8 cellular contexts compared by ENCODE assay signal in genomic region chr13:44274838-44275237, GRCh38.
DNase-seq lines count a peak whose midpoint lies in the region; TF ChIP-seq lines count a peak whose summit lies in the region.

No MANE protein-coding gene starts in this region.

- H3K36me3 Mint-ChIP-seq in Calu3 (ENCODE audit: insufficient read depth, unreplicated experiment) (no peaks in the 10 kb centered on the region), endodermal cell (ENCODE audit: low read depth) (no peaks in the 10 kb centered on the region)

- WGBS in endodermal cell (ENCODE audit: insufficient coverage in 1 of 2, insufficient read length in 1 of 2), 2 experiments, result 97 to 100% methylated on average over 1 to 2 of the region's 2 CpGs

- DNase-seq in Calu3 (no peak), SJSA1 (ENCODE audit: low read depth in 1 of 2, low spot score in 2 of 2) (peak in 1 of 2 experiments; percentile 15), endodermal cell (no peak), NCI-H524 treated with DMSO at 0.1 percent for 48 hours (lab: John Stamatoyannopoulos, UW) (no peak), NCI-H82 (lab: John Stamatoyannopoulos, UW) (no peak)
- no peak for DNase-seq in NK-92 treated with Interleukin-12 subunit alpha and Interleukin-12 subunit beta, amount 100 ng/mL, for 24 hours (lab: John Stamatoyannopoulos, UW)
- DNase-seq in activated effector memory CD4-positive, alpha-beta T cell treated with anti-CD3 and anti-CD28 coated beads, Interleukin-2, amount 50 U/mL, for 16 hours, result no peak

- H3K27me3 Mint-ChIP-seq in Calu3 (ENCODE audit: unreplicated experiment), result no peaks in the 10 kb centered on the region
- no peaks in the 10 kb centered on the region for H3K27me3 Mint-ChIP-seq in endodermal cell (ENCODE audit: insufficient read depth)

- H3K4me3 Mint-ChIP-seq in Calu3 (ENCODE audit: low read depth, unreplicated experiment), result peak overlapping the region; percentile 13
- H3K4me3 Mint-ChIP-seq in endodermal cell, result no peak overlapping the region

- H3K27ac Mint-ChIP-seq in Calu3 (ENCODE audit: unreplicated experiment) (peak overlapping the region; percentile 65), endodermal cell (peak overlapping the region; percentile 64)

- H3K4me1 ChIP-seq in SJSA1 (replicated peaks), result peaks cover 28% of the 10 kb centered on the region
- H3K4me1 ChIP-seq in endodermal cell (ENCODE audit: control insufficient read depth, insufficient read depth, low read length), result no peaks in the 10 kb centered on the region
- H3K4me1 ChIP-seq in parathyroid adenoma, result no peaks in the 10 kb centered on the region

- peaks cover 12% of the 10 kb centered on the region for H3K4me1 Mint-ChIP-seq in Calu3 (ENCODE audit: low read depth, unreplicated experiment)
- peaks cover 23% of the 10 kb centered on the region for H3K4me1 Mint-ChIP-seq in endodermal cell

- no peak overlapping the region for H3K4me3 ChIP-seq in SJSA1
- H3K4me3 ChIP-seq in endodermal cell (ENCODE audit: low read length), result no peak overlapping the region
- no peak overlapping the region for H3K4me3 ChIP-seq in parathyroid adenoma (ENCODE audit: low read depth, low read length)

- no peak overlapping the region for H3K4me2 ChIP-seq in parathyroid adenoma (ENCODE audit: low read length)

- no peaks in the 10 kb centered on the region for H3K9me3 ChIP-seq in SJSA1 (replicated peaks)
- no peaks in the 10 kb centered on the region for H3K9me3 ChIP-seq in endodermal cell (ENCODE audit: control insufficient read depth, low read length)
- H3K9me3 ChIP-seq in parathyroid adenoma (ENCODE audit: control insufficient read depth, low read length), result no peaks in the 10 kb centered on the region

- no TSS peak for BruUV-seq in Calu3 (replicated peaks; lab: Mats Ljungman, UMichigan)

- no peaks in the 10 kb centered on the region for H3K9me3 Mint-ChIP-seq in Calu3 (ENCODE audit: low read depth, unreplicated experiment)
- no peaks in the 10 kb centered on the region for H3K9me3 Mint-ChIP-seq in endodermal cell

- H3K27ac ChIP-seq in SJSA1 (peak overlapping the region; percentile 67), endodermal cell (ENCODE audit: low read depth, low read length) (no peak overlapping the region), parathyroid adenoma (peak overlapping the region; percentile 78)

- H3K36me3 ChIP-seq in SJSA1 (no peaks in the 10 kb centered on the region), endodermal cell (ENCODE audit: control insufficient read depth, insufficient read depth, low read length) (no peaks in the 10 kb centered on the region), parathyroid adenoma (ENCODE audit: control insufficient read depth, insufficient read depth, low read length) (no peaks in the 10 kb centered on the region)

- intact Hi-C loops in Calu3 (cut with micrococcal nuclease; ENCODE audit: unreplicated experiment), result no loop called here

- no peak for TF ChIP-seq CTCF in Calu3 (IDR thresholded peaks at IDR 0.05; ENCODE audit: unreplicated experiment)
- TF ChIP-seq CTCF in endodermal cell (conservative IDR thresholded peaks at IDR 0.05), result no peak
- TF ChIP-seq CTCF in parathyroid adenoma (IDR thresholded peaks at IDR 0.05), result no peak

- no peaks in the 10 kb centered on the region for H3K27me3 ChIP-seq in SJSA1 (replicated peaks)
- no peaks in the 10 kb centered on the region for H3K27me3 ChIP-seq in endodermal cell (ENCODE audit: control insufficient read depth, insufficient read depth, low read length, poor library complexity, severe bottlenecking)
- H3K27me3 ChIP-seq in parathyroid adenoma (ENCODE audit: control insufficient read depth, insufficient read depth, low read length), result no peaks in the 10 kb centered on the region

- CTCF ChIA-PET in Calu3 (lab: Charles Lee), result interaction anchor here (1.2 kb wide), 1 partner anchor 21 kb away, joined by 3 read pairs; no protein-coding TSS in a partner anchor

- no peak overlapping the region for H2AFZ ChIP-seq in parathyroid adenoma

- H3K79me2 ChIP-seq in parathyroid adenoma, result no peaks in the 10 kb centered on the region

- H3K9ac ChIP-seq in endodermal cell (ENCODE audit: extremely low read depth, low read length, poor library complexity, severe bottlenecking) (no peak overlapping the region), parathyroid adenoma (no peak overlapping the region)
